Comparison of ENCODE assay signal across 1 cellular context in the genomic region with DNA sequence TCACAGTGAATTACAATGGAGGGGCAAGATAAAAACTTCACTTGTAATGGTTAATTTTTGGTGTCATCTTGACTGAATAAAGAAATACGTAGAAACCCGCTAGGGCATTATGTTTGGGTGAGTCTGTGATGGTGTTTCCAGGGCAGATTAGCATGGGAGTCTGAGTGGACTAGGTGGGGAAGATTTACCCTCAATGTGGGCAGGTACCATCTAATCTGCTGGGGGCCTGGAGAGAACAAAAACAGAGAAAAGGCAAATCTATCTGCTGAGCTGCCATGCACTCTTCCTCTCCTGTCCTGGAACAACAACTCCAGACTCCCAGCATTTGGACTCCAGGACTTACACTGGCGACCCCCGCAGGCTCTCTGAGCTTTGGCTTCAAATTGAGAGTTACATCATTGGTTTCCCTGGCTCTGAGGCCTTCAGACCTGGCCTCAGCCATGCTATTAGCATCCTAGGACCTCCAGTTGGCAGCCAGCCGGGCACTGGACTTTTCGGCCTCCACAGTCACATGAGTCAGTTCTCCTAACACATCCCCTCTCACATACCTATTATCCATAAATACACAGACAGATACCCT.
TF ChIP-seq lines count a peak whose summit lies in the region.

No MANE protein-coding gene starts in this region.

TF ChIP-seq in WTC11, 78 proteins besides CTCF, POLR2A, EP300 and RAD21 (continued from another document):
- TF ChIP-seq, protein P1, sequence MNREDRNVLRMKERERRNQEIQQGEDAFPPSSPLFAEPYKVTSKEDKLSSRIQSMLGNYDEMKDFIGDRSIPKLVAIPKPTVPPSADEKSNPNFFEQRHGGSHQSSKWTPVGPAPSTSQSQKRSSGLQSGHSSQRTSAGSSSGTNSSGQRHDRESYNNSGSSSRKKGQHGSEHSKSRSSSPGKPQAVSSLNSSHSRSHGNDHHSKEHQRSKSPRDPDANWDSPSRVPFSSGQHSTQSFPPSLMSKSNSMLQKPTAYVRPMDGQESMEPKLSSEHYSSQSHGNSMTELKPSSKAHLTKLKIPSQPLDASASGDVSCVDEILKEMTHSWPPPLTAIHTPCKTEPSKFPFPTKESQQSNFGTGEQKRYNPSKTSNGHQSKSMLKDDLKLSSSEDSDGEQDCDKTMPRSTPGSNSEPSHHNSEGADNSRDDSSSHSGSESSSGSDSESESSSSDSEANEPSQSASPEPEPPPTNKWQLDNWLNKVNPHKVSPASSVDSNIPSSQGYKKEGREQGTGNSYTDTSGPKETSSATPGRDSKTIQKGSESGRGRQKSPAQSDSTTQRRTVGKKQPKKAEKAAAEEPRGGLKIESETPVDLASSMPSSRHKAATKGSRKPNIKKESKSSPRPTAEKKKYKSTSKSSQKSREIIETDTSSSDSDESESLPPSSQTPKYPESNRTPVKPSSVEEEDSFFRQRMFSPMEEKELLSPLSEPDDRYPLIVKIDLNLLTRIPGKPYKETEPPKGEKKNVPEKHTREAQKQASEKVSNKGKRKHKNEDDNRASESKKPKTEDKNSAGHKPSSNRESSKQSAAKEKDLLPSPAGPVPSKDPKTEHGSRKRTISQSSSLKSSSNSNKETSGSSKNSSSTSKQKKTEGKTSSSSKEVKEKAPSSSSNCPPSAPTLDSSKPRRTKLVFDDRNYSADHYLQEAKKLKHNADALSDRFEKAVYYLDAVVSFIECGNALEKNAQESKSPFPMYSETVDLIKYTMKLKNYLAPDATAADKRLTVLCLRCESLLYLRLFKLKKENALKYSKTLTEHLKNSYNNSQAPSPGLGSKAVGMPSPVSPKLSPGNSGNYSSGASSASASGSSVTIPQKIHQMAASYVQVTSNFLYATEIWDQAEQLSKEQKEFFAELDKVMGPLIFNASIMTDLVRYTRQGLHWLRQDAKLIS (CRISPR knock-in tag; IDR thresholded peaks at IDR 0.05; ENCODE audit: borderline replicate concordance) = no peak
- TF ChIP-seq ZNF416 (CRISPR knock-in tag; IDR thresholded peaks at IDR 0.05) (no peak), TEAD4 (CRISPR knock-in tag; IDR thresholded peaks at IDR 0.05) (no peak)
- TF ChIP-seq, protein P2, sequence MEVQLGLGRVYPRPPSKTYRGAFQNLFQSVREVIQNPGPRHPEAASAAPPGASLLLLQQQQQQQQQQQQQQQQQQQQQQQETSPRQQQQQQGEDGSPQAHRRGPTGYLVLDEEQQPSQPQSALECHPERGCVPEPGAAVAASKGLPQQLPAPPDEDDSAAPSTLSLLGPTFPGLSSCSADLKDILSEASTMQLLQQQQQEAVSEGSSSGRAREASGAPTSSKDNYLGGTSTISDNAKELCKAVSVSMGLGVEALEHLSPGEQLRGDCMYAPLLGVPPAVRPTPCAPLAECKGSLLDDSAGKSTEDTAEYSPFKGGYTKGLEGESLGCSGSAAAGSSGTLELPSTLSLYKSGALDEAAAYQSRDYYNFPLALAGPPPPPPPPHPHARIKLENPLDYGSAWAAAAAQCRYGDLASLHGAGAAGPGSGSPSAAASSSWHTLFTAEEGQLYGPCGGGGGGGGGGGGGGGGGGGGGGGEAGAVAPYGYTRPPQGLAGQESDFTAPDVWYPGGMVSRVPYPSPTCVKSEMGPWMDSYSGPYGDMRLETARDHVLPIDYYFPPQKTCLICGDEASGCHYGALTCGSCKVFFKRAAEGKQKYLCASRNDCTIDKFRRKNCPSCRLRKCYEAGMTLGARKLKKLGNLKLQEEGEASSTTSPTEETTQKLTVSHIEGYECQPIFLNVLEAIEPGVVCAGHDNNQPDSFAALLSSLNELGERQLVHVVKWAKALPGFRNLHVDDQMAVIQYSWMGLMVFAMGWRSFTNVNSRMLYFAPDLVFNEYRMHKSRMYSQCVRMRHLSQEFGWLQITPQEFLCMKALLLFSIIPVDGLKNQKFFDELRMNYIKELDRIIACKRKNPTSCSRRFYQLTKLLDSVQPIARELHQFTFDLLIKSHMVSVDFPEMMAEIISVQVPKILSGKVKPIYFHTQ (CRISPR knock-in tag; IDR thresholded peaks at IDR 0.05) = no peak
